In genomic region chr14:91303924-91304229, GRCh38 we compare ENCODE assay signal across 15 cellular contexts. TPM values are rescaled to one million over a fixed set of nuclear protein-coding genes. Genes with fewer than 3 reads are reported as not detected.
DNase-seq lines count a peak whose midpoint lies in the region; ATAC-seq and TF ChIP-seq lines count a peak whose summit lies in the region.
"Had no signal": no experiment of that assay in that cellular context is flagged by ENCODE, and none has a peak within 500 bp of the region (broad histone marks: within the 10 kb centered on the region; RNA-seq: fewer than 3 reads in every experiment).

No MANE protein-coding gene starts in this region.

- BruUV-seq in OCI-LY7 (replicated peaks; lab: Mats Ljungman, UMichigan), result no TSS peak

- no peaks in the 10 kb centered on the region for H3K9me2 ChIP-seq in OCI-LY7 (ENCODE audit: insufficient read depth, low read length)

- H2AFZ ChIP-seq in OCI-LY7 (ENCODE audit: low read length), result no peak overlapping the region
- H2AFZ ChIP-seq: hepatocyte had no signal

- no peak overlapping the region for H3K4me2 ChIP-seq in OCI-LY7 (ENCODE audit: low read length)
- H3K4me2 ChIP-seq: hepatocyte had no signal

- no peaks in the 10 kb centered on the region for H3K79me2 ChIP-seq in OCI-LY7 (ENCODE audit: insufficient read depth, low read depth, low read length)
- H3K79me2 ChIP-seq: hepatocyte had no signal

- H3K27ac ChIP-seq in iPS-20b (ENCODE audit: low read length), result peak overlapping the region; percentile 38
- H3K27ac ChIP-seq in OCI-LY7 (ENCODE audit: low read depth, low read length, poor library complexity, severe bottlenecking), result no peak overlapping the region
- H3K27ac ChIP-seq: breast epithelium, hepatocyte, thyroid gland had no signal

- H3K27me3 Mint-ChIP-seq in natural killer cell treated with Interleukin-12 subunit alpha and Interleukin-12 subunit beta and Interleukin-15 and Interleukin-18, amount 100 ng/mL, for 72 hours, result no peaks in the 10 kb centered on the region
- no peaks in the 10 kb centered on the region for H3K27me3 Mint-ChIP-seq in natural killer cell (ENCODE audit: low read depth in 2 of 2)
- no peaks in the 10 kb centered on the region for H3K27me3 Mint-ChIP-seq in activated CD4-positive, alpha-beta memory T cell treated with anti-CD3 and anti-CD28 coated beads for 36 hours

- H3K4me1 Mint-ChIP-seq in natural killer cell treated with Interleukin-12 subunit alpha and Interleukin-12 subunit beta and Interleukin-15 and Interleukin-18, amount 100 ng/mL, for 72 hours (ENCODE audit: low read depth in 2 of 2), result peaks cover 30 to 35% of the 10 kb centered on the region in 2 donors
- H3K4me1 Mint-ChIP-seq in natural killer cell, result peaks cover 17 to 18% of the 10 kb centered on the region in 2 donors
- H3K4me1 Mint-ChIP-seq in activated CD4-positive, alpha-beta memory T cell treated with anti-CD3 and anti-CD28 coated beads for 36 hours (ENCODE audit: low read depth), result peaks cover 53% of the 10 kb centered on the region

- H3K36me3 Mint-ChIP-seq in natural killer cell treated with Interleukin-12 subunit alpha and Interleukin-12 subunit beta and Interleukin-15 and Interleukin-18, amount 100 ng/mL, for 72 hours, result peaks cover 31% of the 10 kb centered on the region
- H3K36me3 Mint-ChIP-seq in natural killer cell, result peaks cover 29% of the 10 kb centered on the region
- peaks cover 76% of the 10 kb centered on the region for H3K36me3 Mint-ChIP-seq in activated CD4-positive, alpha-beta memory T cell treated with anti-CD3 and anti-CD28 coated beads for 36 hours

- H3K9me3 ChIP-seq in iPS-20b (ENCODE audit: insufficient read depth, low read depth, low read length) (no peaks in the 10 kb centered on the region), OCI-LY7 (ENCODE audit: low read length) (no peaks in the 10 kb centered on the region)
- H3K9me3 ChIP-seq: breast epithelium, thyroid gland had no signal

- TF ChIP-seq CTCF in natural killer cell (IDR thresholded peaks at IDR 0.05) (no peak), OCI-LY7 (conservative IDR thresholded peaks at IDR 0.05; ENCODE audit: low read length) (no peak)

- ATAC-seq in natural killer cell treated with Interleukin-12 subunit alpha and Interleukin-12 subunit beta and Interleukin-15 and Interleukin-18, amount 100 ng/mL, for 72 hours, result no peak
- no peak for ATAC-seq in natural killer cell

- no peaks in the 10 kb centered on the region for H3K9me3 Mint-ChIP-seq in natural killer cell treated with Interleukin-12 subunit alpha and Interleukin-12 subunit beta and Interleukin-15 and Interleukin-18, amount 100 ng/mL, for 72 hours
- H3K9me3 Mint-ChIP-seq in natural killer cell, result no peaks in the 10 kb centered on the region
- H3K9me3 Mint-ChIP-seq in activated CD4-positive, alpha-beta memory T cell treated with anti-CD3 and anti-CD28 coated beads for 36 hours, result no peaks in the 10 kb centered on the region

- H3K9ac ChIP-seq in iPS-20b (ENCODE audit: low read depth, low read length), result peak overlapping the region; percentile 64; the same call in 1 of the 2 replicates

- H3K27me3 ChIP-seq in iPS-20b (ENCODE audit: insufficient read depth, low read length), result no peaks in the 10 kb centered on the region
- H3K27me3 ChIP-seq: breast epithelium, hepatocyte, thyroid gland had no signal

- DNase-seq in natural killer cell treated with Interleukin-12 subunit alpha and Interleukin-12 subunit beta and Interleukin-15 and Interleukin-18, amount 100 ng/mL, for 72 hours (ENCODE audit: low spot score), result no peak
- DNase-seq in natural killer cell, result no peak
- DNase-seq in activated CD4-positive, alpha-beta memory T cell treated with anti-CD3 and anti-CD28 coated beads for 36 hours, result no peak
- DNase-seq in HuH-7.5 (ENCODE audit: low spot score), result no peak
- no peak for DNase-seq in HT-29 (ENCODE audit: low spot score)
- DNase-seq in OCI-LY7 (ENCODE audit: low spot score), result no peak
- DNase-seq: cortex of kidney, NCI-H1092 treated with DMSO at 0.1 percent for 48 hours, NCI-H2081 treated with DMSO at 0.1 percent for 48 hours, NCI-H446 treated with DMSO at 0.1 percent for 48 hours, retina had no signal

- CTCF ChIA-PET in activated CD4-positive, alpha-beta memory T cell treated with anti-CD3 and anti-CD28 coated beads for 36 hours (lab: Charles Lee), result no interaction called here
- CTCF ChIA-PET in OCI-LY7 (lab: Charles Lee; ENCODE audit: unreplicated experiment), result no interaction called here

- POLR2A ChIA-PET in activated CD4-positive, alpha-beta memory T cell treated with anti-CD3 and anti-CD28 coated beads for 36 hours (lab: Charles Lee), result no interaction called here
- POLR2A ChIA-PET in OCI-LY7 (lab: Charles Lee), result no interaction called here

- peak overlapping the region; percentile 55; the same call in 1 of the 2 replicates for H3K4me3 ChIP-seq in iPS-20b (ENCODE audit: low read length)
- H3K4me3 ChIP-seq in OCI-LY7 (ENCODE audit: low read depth, low read length, poor library complexity, severe bottlenecking), result no peak overlapping the region
- H3K4me3 ChIP-seq: breast epithelium, hepatocyte, thyroid gland had no signal

- H3K4me1 ChIP-seq in iPS-20b (ENCODE audit: insufficient read depth, low read length), result peaks cover 27% of the 10 kb centered on the region; the same call in 1 of the 2 replicates
- H3K4me1 ChIP-seq in OCI-LY7 (ENCODE audit: insufficient read depth, low read length, poor library complexity, severe bottlenecking), result peaks cover 5% of the 10 kb centered on the region
- H3K4me1 ChIP-seq: breast epithelium, thyroid gland had no signal

- intact Hi-C loops in natural killer cell (cut with micrococcal nuclease) (no loop called here), OCI-LY7 (cut with micrococcal nuclease; ENCODE audit: unreplicated experiment) (no loop called here)
- intact Hi-C loops in activated CD4-positive, alpha-beta memory T cell treated with anti-CD3 and anti-CD28 coated beads for 36 hours (cut with micrococcal nuclease), result loop anchor here (1.0 kb wide), 1 partner anchor 334 kb away; no protein-coding TSS in a partner anchor

- H3K4me3 Mint-ChIP-seq in natural killer cell treated with Interleukin-12 subunit alpha and Interleukin-12 subunit beta and Interleukin-15 and Interleukin-18, amount 100 ng/mL, for 72 hours, result no peak overlapping the region
- H3K4me3 Mint-ChIP-seq in natural killer cell, result no peak overlapping the region
- no peak overlapping the region for H3K4me3 Mint-ChIP-seq in activated CD4-positive, alpha-beta memory T cell treated with anti-CD3 and anti-CD28 coated beads for 36 hours

- 0 out of 2 replicates have a peak, but pooled peaks cover 6% of the 10 kb centered on the region for H4K20me1 ChIP-seq in OCI-LY7 (ENCODE audit: insufficient read depth, low read length)

- peaks cover 78% of the 10 kb centered on the region for H3K36me3 ChIP-seq in iPS-20b (ENCODE audit: insufficient read depth, low read depth, low read length)
- peaks cover 99% of the 10 kb centered on the region for H3K36me3 ChIP-seq in OCI-LY7 (ENCODE audit: insufficient read depth, low read length)
- H3K36me3 ChIP-seq: breast epithelium, thyroid gland had no signal

- peak overlapping the region; percentile 37 to 53 for H3K27ac Mint-ChIP-seq in natural killer cell treated with Interleukin-12 subunit alpha and Interleukin-12 subunit beta and Interleukin-15 and Interleukin-18, amount 100 ng/mL, for 72 hours
- H3K27ac Mint-ChIP-seq in natural killer cell, result no peak overlapping the region
- peak overlapping the region; percentile 95 for H3K27ac Mint-ChIP-seq in activated CD4-positive, alpha-beta memory T cell treated with anti-CD3 and anti-CD28 coated beads for 36 hours

RNA-seq across cellular contexts. Expression of gene GPR68, which starts 59.4 kb away (rescaled TPM):
- total RNA-seq in natural killer cell treated with Interleukin-12 subunit alpha and Interleukin-12 subunit beta and Interleukin-15 and Interleukin-18, amount 100 ng/mL, for 72 hours, result 10 to 100 TPM; 17.4 to 30.2 TPM
- 10 to 100 TPM in 2 of 3 donors, 1 to 10 TPM in 1; 7.6 to 24.0 (median 15.7) TPM for total RNA-seq in natural killer cell
- 1 to 10 TPM; 6.5 to 6.9 TPM for total RNA-seq in activated CD4-positive, alpha-beta memory T cell treated with anti-CD3 and anti-CD28 coated beads for 36 hours
- total RNA-seq in HT-29 (2014; rRNA removed; shearing (Covaris generic)), result 0.31 TPM in 1 of 2 replicates, not detected in the other
- total RNA-seq in OCI-LY7 (2014; rRNA removed; shearing (Covaris generic)), result 0.13 and 0.85 TPM in 2 replicates
- total RNA-seq in OCI-LY7 (2022), result 0.41 and 0.84 TPM in 2 replicates

Comparison
In these comparisons a context has a peak if more than half of its experiments do, and no peak if none do; other contexts are left out.
1. H3K27ac Mint-ChIP-seq: peak in natural killer cell treated with Interleukin-12 subunit alpha and Interleukin-12 subunit beta and Interleukin-15 and Interleukin-18, amount 100 ng/mL, for 72 hours (2 of 2) and activated CD4-positive, alpha-beta memory T cell treated with anti-CD3 and anti-CD28 coated beads for 36 hours (single experiment); none in natural killer cell (0 of 2).